ENCODE assay signal across 10 cellular contexts in the genomic region with DNA sequence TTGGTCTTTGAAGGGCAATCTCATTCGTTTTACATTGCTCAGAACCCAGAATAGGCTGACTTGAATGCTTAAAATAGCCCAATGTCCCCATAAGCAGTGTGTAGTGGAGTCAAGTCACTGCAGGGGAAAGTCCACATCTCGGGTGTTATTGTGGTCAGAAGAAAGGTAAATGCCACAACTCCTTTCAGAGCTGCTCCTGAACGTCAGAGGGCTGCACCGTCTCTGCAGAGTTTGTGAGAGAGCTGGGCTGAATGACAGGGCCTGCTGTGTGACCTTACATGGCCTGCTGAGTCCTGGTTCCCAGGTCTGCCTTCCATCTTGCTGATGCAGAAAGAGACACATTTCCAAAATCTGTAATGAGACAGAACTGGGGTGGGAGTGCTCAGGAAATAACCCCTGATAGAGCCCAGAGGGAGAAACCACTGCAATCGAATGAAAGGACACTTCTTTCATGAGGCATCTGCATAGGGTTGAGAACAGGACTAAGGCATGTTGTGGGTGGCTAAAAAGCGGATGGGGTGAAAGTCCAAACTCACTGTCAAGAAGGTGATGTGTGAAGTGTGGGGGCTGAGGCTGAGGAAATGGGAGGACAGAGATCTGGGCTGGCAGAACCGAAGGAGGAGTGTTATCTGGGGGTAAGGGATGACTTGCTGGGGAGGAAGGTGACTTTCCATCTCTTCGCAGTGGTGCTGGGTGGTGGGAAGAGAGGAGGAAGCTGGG. TPM values are rescaled to one million over a fixed set of nuclear protein-coding genes. Genes with fewer than 3 reads are reported as not detected.
DNase-seq lines count a peak whose midpoint lies in the region; ATAC-seq and TF ChIP-seq lines count a peak whose summit lies in the region.
"Had no signal": no experiment of that assay in that cellular context is flagged by ENCODE, and none has a peak within 500 bp of the region (broad histone marks: within the 10 kb centered on the region; RNA-seq: fewer than 3 reads in every experiment).

No MANE protein-coding gene starts in this region.

- peak overlapping the region; percentile 87 to 98 for H3K27ac Mint-ChIP-seq in natural killer cell

- peak; percentile 68 for ATAC-seq in GM18873 (IDR thresholded peaks at IDR 0.05; ENCODE audit: low FRiP score, unreplicated experiment)
- peak; percentile 82 for ATAC-seq in GM21717 (IDR thresholded peaks at IDR 0.05; ENCODE audit: unreplicated experiment)
- ATAC-seq in HG03457 (IDR thresholded peaks at IDR 0.05; ENCODE audit: unreplicated experiment) = peak; percentile 67
- peak; percentile 69 to 83 (median 73) for ATAC-seq in natural killer cell
- ATAC-seq in SK-N-SH treated with all-trans-retinoic acid at 6 μM for 48 hours = no peak; the same call in 2 of the 3 replicates
- ATAC-seq: gastroesophageal sphincter had no signal

- no peak for TF ChIP-seq CTCF in natural killer cell (IDR thresholded peaks at IDR 0.05)

- intact Hi-C loops in natural killer cell (cut with micrococcal nuclease) = loop anchor here (1.0 to 5.0 kb wide), 3 partner anchors 10 to 148 kb away; no protein-coding TSS in a partner anchor

- H3K9me3 Mint-ChIP-seq in natural killer cell = no peaks in the 10 kb centered on the region

- DNase-seq in natural killer cell (peak; percentile 45), islet precursor cell (no peak), HuH-7.5 (ENCODE audit: low spot score) (no peak)
- DNase-seq: NCI-H1417 had no signal

- peaks cover 76 to 84% of the 10 kb centered on the region in 2 donors for H3K4me1 Mint-ChIP-seq in natural killer cell

- H3K36me3 Mint-ChIP-seq in natural killer cell = no peaks in the 10 kb centered on the region

- H3K4me3 Mint-ChIP-seq in natural killer cell = peak overlapping the region; percentile 49

- no peaks in the 10 kb centered on the region for H3K27me3 Mint-ChIP-seq in natural killer cell (ENCODE audit: low read depth in 2 of 2)

TF ChIP-seq in SK-N-SH treated with all-trans-retinoic acid at 6 μM for 48 hours, 23 proteins besides CTCF, POLR2A, EP300 and RAD21:
- TF ChIP-seq ARNTL (CRISPR knock-in tag; IDR thresholded peaks at IDR 0.05; ENCODE audit: borderline replicate concordance, low read depth) (no peak), ZNF8 (CRISPR knock-in tag; IDR thresholded peaks at IDR 0.05) (no peak), RARB (CRISPR knock-in tag; IDR thresholded peaks at IDR 0.05) (no peak), OSR1 (CRISPR knock-in tag; IDR thresholded peaks at IDR 0.05) (no peak), ZC3H10 (CRISPR knock-in tag; IDR thresholded peaks at IDR 0.05) (no peak), ISL1 (CRISPR knock-in tag; IDR thresholded peaks at IDR 0.05) (no peak), ZFP3 (CRISPR knock-in tag; IDR thresholded peaks at IDR 0.05) (no peak), SNAI2 (CRISPR knock-in tag; IDR thresholded peaks at IDR 0.05) (no peak), ZNF70 (CRISPR knock-in tag; IDR thresholded peaks at IDR 0.05) (no peak), GLIS3 (CRISPR knock-in tag; IDR thresholded peaks at IDR 0.05) (no peak), BACH2 (CRISPR knock-in tag; IDR thresholded peaks at IDR 0.05; ENCODE audit: borderline replicate concordance) (no peak), TOX (CRISPR knock-in tag; IDR thresholded peaks at IDR 0.05; ENCODE audit: borderline replicate concordance) (no peak), ZFP30 (CRISPR knock-in tag; IDR thresholded peaks at IDR 0.05) (no peak), ESRRG (CRISPR knock-in tag; IDR thresholded peaks at IDR 0.05) (no peak), PPARA (CRISPR knock-in tag; IDR thresholded peaks at IDR 0.05; ENCODE audit: borderline replicate concordance) (no peak)
- TF ChIP-seq, protein P1, sequence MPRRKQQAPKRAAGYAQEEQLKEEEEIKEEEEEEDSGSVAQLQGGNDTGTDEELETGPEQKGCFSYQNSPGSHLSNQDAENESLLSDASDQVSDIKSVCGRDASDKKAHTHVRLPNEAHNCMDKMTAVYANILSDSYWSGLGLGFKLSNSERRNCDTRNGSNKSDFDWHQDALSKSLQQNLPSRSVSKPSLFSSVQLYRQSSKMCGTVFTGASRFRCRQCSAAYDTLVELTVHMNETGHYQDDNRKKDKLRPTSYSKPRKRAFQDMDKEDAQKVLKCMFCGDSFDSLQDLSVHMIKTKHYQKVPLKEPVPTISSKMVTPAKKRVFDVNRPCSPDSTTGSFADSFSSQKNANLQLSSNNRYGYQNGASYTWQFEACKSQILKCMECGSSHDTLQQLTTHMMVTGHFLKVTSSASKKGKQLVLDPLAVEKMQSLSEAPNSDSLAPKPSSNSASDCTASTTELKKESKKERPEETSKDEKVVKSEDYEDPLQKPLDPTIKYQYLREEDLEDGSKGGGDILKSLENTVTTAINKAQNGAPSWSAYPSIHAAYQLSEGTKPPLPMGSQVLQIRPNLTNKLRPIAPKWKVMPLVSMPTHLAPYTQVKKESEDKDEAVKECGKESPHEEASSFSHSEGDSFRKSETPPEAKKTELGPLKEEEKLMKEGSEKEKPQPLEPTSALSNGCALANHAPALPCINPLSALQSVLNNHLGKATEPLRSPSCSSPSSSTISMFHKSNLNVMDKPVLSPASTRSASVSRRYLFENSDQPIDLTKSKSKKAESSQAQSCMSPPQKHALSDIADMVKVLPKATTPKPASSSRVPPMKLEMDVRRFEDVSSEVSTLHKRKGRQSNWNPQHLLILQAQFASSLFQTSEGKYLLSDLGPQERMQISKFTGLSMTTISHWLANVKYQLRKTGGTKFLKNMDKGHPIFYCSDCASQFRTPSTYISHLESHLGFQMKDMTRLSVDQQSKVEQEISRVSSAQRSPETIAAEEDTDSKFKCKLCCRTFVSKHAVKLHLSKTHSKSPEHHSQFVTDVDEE (CRISPR knock-in tag; IDR thresholded peaks at IDR 0.05) = no peak
- TF ChIP-seq, protein P2, sequence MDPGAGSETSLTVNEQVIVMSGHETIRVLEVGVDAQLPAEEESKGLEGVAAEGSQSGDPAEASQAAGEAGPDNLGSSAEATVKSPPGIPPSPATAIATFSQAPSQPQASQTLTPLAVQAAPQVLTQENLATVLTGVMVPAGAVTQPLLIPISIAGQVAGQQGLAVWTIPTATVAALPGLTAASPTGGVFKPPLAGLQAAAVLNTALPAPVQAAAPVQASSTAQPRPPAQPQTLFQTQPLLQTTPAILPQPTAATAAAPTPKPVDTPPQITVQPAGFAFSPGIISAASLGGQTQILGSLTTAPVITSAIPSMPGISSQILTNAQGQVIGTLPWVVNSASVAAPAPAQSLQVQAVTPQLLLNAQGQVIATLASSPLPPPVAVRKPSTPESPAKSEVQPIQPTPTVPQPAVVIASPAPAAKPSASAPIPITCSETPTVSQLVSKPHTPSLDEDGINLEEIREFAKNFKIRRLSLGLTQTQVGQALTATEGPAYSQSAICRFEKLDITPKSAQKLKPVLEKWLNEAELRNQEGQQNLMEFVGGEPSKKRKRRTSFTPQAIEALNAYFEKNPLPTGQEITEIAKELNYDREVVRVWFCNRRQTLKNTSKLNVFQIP (CRISPR knock-in tag; IDR thresholded peaks at IDR 0.05; ENCODE audit: borderline replicate concordance, low read depth) = no peak
- TF ChIP-seq, protein P3, sequence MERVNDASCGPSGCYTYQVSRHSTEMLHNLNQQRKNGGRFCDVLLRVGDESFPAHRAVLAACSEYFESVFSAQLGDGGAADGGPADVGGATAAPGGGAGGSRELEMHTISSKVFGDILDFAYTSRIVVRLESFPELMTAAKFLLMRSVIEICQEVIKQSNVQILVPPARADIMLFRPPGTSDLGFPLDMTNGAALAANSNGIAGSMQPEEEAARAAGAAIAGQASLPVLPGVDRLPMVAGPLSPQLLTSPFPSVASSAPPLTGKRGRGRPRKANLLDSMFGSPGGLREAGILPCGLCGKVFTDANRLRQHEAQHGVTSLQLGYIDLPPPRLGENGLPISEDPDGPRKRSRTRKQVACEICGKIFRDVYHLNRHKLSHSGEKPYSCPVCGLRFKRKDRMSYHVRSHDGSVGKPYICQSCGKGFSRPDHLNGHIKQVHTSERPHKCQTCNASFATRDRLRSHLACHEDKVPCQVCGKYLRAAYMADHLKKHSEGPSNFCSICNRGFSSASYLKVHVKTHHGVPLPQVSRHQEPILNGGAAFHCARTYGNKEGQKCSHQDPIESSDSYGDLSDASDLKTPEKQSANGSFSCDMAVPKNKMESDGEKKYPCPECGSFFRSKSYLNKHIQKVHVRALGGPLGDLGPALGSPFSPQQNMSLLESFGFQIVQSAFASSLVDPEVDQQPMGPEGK (CRISPR knock-in tag; IDR thresholded peaks at IDR 0.05; ENCODE audit: borderline replicate concordance) = no peak

RNA-seq across cellular contexts. Expression of a gene that starts 33.8 kb away (rescaled TPM):
- total RNA-seq in natural killer cell = 100 to 1,000 TPM in 1 of 3 donors, 10 to 100 TPM in 2; 32.6 to 110 (median 92.9) TPM
- total RNA-seq: astrocyte had no signal
